Comparison of ENCODE assay signal across 8 cellular contexts in genomic region chr7:85186083-85186520, GRCh38. TPM values are rescaled to one million over a fixed set of nuclear protein-coding genes. Genes with fewer than 3 reads are reported as not detected.
DNase-seq lines count a peak whose midpoint lies in the region; ATAC-seq and TF ChIP-seq lines count a peak whose summit lies in the region.

No MANE protein-coding gene starts in this region.

- dilution Hi-C loops in mammary epithelial cell (cut with HindIII; ENCODE audit: low sequenced_read_pairs), result no loop called here

- no peak for TF ChIP-seq EP300 in Ishikawa (IDR thresholded peaks at IDR 0.05; ENCODE audit: borderline replicate concordance)

- intact Hi-C loops in mammary epithelial cell (cut with micrococcal nuclease), result loop anchor here (1.0 to 5.0 kb wide), 7 partner anchors 71 to 665 kb away; no protein-coding TSS in a partner anchor
- intact Hi-C loops in left colon (cut with DNase I, micrococcal nuclease), result no loop called here

- CTCF ChIA-PET in mammary epithelial cell (lab: Charles Lee; ENCODE audit: low non-redundant PET), result interaction anchor here (0.6 to 1.0 kb wide), 2 partner anchors 145 to 278 kb away, joined by 3 to 6 read pairs; no protein-coding TSS in a partner anchor

- no peaks in the 10 kb centered on the region for H4K20me1 ChIP-seq in mammary epithelial cell (ENCODE audit: insufficient read depth, low read length)

- H3K9me3 ChIP-seq in mammary epithelial cell (replicated peaks; ENCODE audit: insufficient read depth, low read length), result no peaks in the 10 kb centered on the region
- no peaks in the 10 kb centered on the region for H3K9me3 ChIP-seq in effector memory CD4-positive, alpha-beta T cell (ENCODE audit: control insufficient read depth, low read length)

- peak overlapping the region; percentile 56 for H3K9ac ChIP-seq in mammary epithelial cell (ENCODE audit: insufficient read depth, low read length)

- no peak for TF ChIP-seq RAD21 in Ishikawa (IDR thresholded peaks at IDR 0.05; ENCODE audit: low read depth)

- H3K79me2 ChIP-seq in mammary epithelial cell (ENCODE audit: insufficient read depth, low read length), result peaks cover 4% of the 10 kb centered on the region

- no peak for TF ChIP-seq CTCF in mammary epithelial cell (conservative IDR thresholded peaks at IDR 0.05 in 1 of 2, IDR thresholded peaks at IDR 0.05 in 1 of 2; ENCODE audit: extremely low read depth in 1 of 2, insufficient read depth in 1 of 2, low read depth in 1 of 2, low read length in 2 of 2)

- ATAC-seq in GM21717 (IDR thresholded peaks at IDR 0.05; ENCODE audit: unreplicated experiment) (peak; percentile 40), left colon (peak; percentile 30)

- peak overlapping the region; percentile 84 for H3K4me2 ChIP-seq in mammary epithelial cell (ENCODE audit: insufficient read depth, low read depth, low read length)

- H3K4me1 ChIP-seq in mammary epithelial cell (ENCODE audit: insufficient read depth, low read length), result peaks cover 11% of the 10 kb centered on the region
- no peaks in the 10 kb centered on the region for H3K4me1 ChIP-seq in effector memory CD4-positive, alpha-beta T cell (ENCODE audit: control insufficient read depth, insufficient read depth, low read length, poor library complexity, severe bottlenecking)

- H3K27ac ChIP-seq in mammary epithelial cell (ENCODE audit: insufficient read depth, low read depth, low read length), result no peak overlapping the region
- peak overlapping the region; percentile 26 for H3K27ac ChIP-seq in substantia nigra (ENCODE audit: low read depth, low read length, poor library complexity, severe bottlenecking)
- no peak overlapping the region for H3K27ac ChIP-seq in effector memory CD4-positive, alpha-beta T cell (ENCODE audit: insufficient read depth, low read length, poor library complexity, severe bottlenecking)

- no peaks in the 10 kb centered on the region for H3K36me3 ChIP-seq in mammary epithelial cell (ENCODE audit: insufficient read depth, low read length)
- no peaks in the 10 kb centered on the region for H3K36me3 ChIP-seq in effector memory CD4-positive, alpha-beta T cell (ENCODE audit: control insufficient read depth, insufficient read depth, low read length)

- no peaks in the 10 kb centered on the region for H3K27me3 ChIP-seq in mammary epithelial cell (ENCODE audit: insufficient read depth, low read length)
- no peaks in the 10 kb centered on the region for H3K27me3 ChIP-seq in effector memory CD4-positive, alpha-beta T cell (replicated peaks; ENCODE audit: control insufficient read depth, insufficient read depth, low read length, poor library complexity, severe bottlenecking)

- peak overlapping the region; percentile 100 for H2AFZ ChIP-seq in mammary epithelial cell (ENCODE audit: low read depth, low read length)

- in situ Hi-C loops in mammary epithelial cell (cut with MboI; ENCODE audit: low sequenced_read_pairs in 2 of 2), result loop anchor here in 1 of 2 donors (5.0 kb wide), 1 partner anchor 139 kb away; no protein-coding TSS in a partner anchor

- BruUV-seq in mammary epithelial cell (replicated peaks; lab: Mats Ljungman, UMichigan), result no TSS peak

- peak; percentile 54 for DNase-seq in DMS53 treated with DMSO at 0.1 percent for 48 hours (lab: John Stamatoyannopoulos, UW; ENCODE audit: unreplicated experiment)
- DNase-seq in mammary epithelial cell, result peak; percentile 60
- DNase-seq in left colon, result peak in 1 of 2 donors; percentile 15
- DNase-seq in substantia nigra (lab: John Stamatoyannopoulos, UW), result peak in 22 of 49 donors; percentile 3 to 54 (median 22)
- DNase-seq in effector memory CD4-positive, alpha-beta T cell, result no peak
- DNase-seq in NCI-H1436 (lab: John Stamatoyannopoulos, UW), result no peak

- peak overlapping the region; percentile 82 to 88 (median 85) for H3K4me3 ChIP-seq in mammary epithelial cell (replicated peaks in 1 of 3; ENCODE audit: insufficient read depth in 1 of 3, low read depth in 2 of 3, low read length in 3 of 3)
- no peak overlapping the region for H3K4me3 ChIP-seq in effector memory CD4-positive, alpha-beta T cell (ENCODE audit: insufficient read depth, low read depth, low read length, poor library complexity, severe bottlenecking)

- under 1% methylated on average over 17 of the region's 28 CpGs for WGBS in mammary epithelial cell (ENCODE audit: low coverage, missing lambda C conversion rate)

TF ChIP-seq in Ishikawa, 13 proteins besides CTCF, POLR2A, EP300 and RAD21:
- TF ChIP-seq CREB1 (IDR thresholded peaks at IDR 0.05; ENCODE audit: low read depth) (no peak), ZBTB7A (IDR thresholded peaks at IDR 0.05; ENCODE audit: low read depth) (peak; percentile 20; the same call in 1 of the 2 replicates)

RNA-seq across cellular contexts. Expression of gene SEMA3D, which starts 0.8 kb away (rescaled TPM):
- total RNA-seq in mammary epithelial cell (1 to 10 TPM; 3.5 to 9.5 TPM), left colon (1 to 10 TPM; 2.0 to 2.6 TPM)
- polyA plus RNA-seq in mammary epithelial cell, result 5.8 TPM
- polyA minus RNA-seq in mammary epithelial cell, result 4.8 TPM

Comparison
In these comparisons a context has a peak if more than half of its experiments do, and no peak if none do; other contexts are left out.
1. DNase-seq: peak in DMS53 treated with DMSO at 0.1 percent for 48 hours (single experiment) and mammary epithelial cell (single experiment); none in effector memory CD4-positive, alpha-beta T cell (0 of 3) and NCI-H1436 (single experiment).